ENCODE assay signal across 1 cellular context in genomic region chr10:88991900-88992237, GRCh38.
TF ChIP-seq lines count a peak whose summit lies in the region.

No MANE protein-coding gene starts in this region.

TF ChIP-seq in GM12878, 131 proteins besides CTCF, POLR2A, EP300 and RAD21:
- TF ChIP-seq EGR1 (IDR thresholded peaks at IDR 0.05; ENCODE audit: borderline replicate concordance in 1 of 2, low read depth in 2 of 2, low read length in 2 of 2) (no peak), BRCA1 (IDR thresholded peaks at IDR 0.05; ENCODE audit: low read depth, low read length) (peak; percentile 63; the same call in 1 of the 2 replicates), CBX5 (IDR thresholded peaks at IDR 0.05; ENCODE audit: low read depth) (no peak), CHD2 (IDR thresholded peaks at IDR 0.05; ENCODE audit: borderline replicate concordance, low read depth, low read length) (peak; percentile 88; the same call in 1 of the 2 replicates), RUNX3 (IDR thresholded peaks at IDR 0.05; ENCODE audit: low read length) (peak; percentile 75), YY1 (IDR thresholded peaks at IDR 0.05; ENCODE audit: low read depth, low read length) (peak; percentile 73), RCOR1 (conservative IDR thresholded peaks at IDR 0.05; ENCODE audit: low read depth, low read length) (peak; percentile 76; the same call in 1 of the 2 replicates), EZH2 (IDR thresholded peaks at IDR 0.05; ENCODE audit: borderline replicate concordance, control insufficient read depth, low read depth, low read length) (no peak), ZNF24 (IDR thresholded peaks at IDR 0.05) (peak; percentile 78; the same call in 1 of the 2 replicates), KLF5 (IDR thresholded peaks at IDR 0.05; ENCODE audit: partially characterized antibody) (no peak), ATF2 (IDR thresholded peaks at IDR 0.05; ENCODE audit: low read length) (0 out of 2 replicates have a peak, but pooled peaks have one; percentile 11), RELB (IDR thresholded peaks at IDR 0.05; ENCODE audit: low read depth) (0 out of 2 replicates have a peak, but pooled peaks have one; percentile 11), SPI1 (IDR thresholded peaks at IDR 0.05; ENCODE audit: borderline replicate concordance, insufficient read depth, low read depth, low read length) (peak; percentile 57; the same call in 1 of the 2 replicates), IRF5 (IDR thresholded peaks at IDR 0.05; ENCODE audit: borderline replicate concordance) (no peak), WRNIP1 (IDR thresholded peaks at IDR 0.05; ENCODE audit: borderline replicate concordance, low read depth, low read length) (no peak), SMARCA5 (IDR thresholded peaks at IDR 0.05) (peak; percentile 99), ATF7 (IDR thresholded peaks at IDR 0.05; ENCODE audit: low read depth) (no peak), CHD1 (IDR thresholded peaks at IDR 0.05; ENCODE audit: low read depth, low read length) (0 out of 2 replicates have a peak, but pooled peaks have one; percentile 4), CBFB (IDR thresholded peaks at IDR 0.05; ENCODE audit: low read depth) (peak; percentile 50; the same call in 1 of the 2 replicates), CUX1 (IDR thresholded peaks at IDR 0.05; ENCODE audit: insufficient replicate concordance, low read depth, low read length) (no peak), MXI1 (IDR thresholded peaks at IDR 0.05; ENCODE audit: low read depth, low read length) (peak; percentile 58; the same call in 1 of the 2 replicates), GABPA (IDR thresholded peaks at IDR 0.05; ENCODE audit: low read depth) (no peak), MEF2B (IDR thresholded peaks at IDR 0.05; ENCODE audit: partially characterized antibody, poor library complexity, severe bottlenecking) (no peak), ZNF217 (IDR thresholded peaks at IDR 0.05) (peak; percentile 88), PML (IDR thresholded peaks at IDR 0.05; ENCODE audit: low read length) (no peak), POLR2AphosphoS5 (IDR thresholded peaks at IDR 0.05; ENCODE audit: low read length) (peak; percentile 63; the same call in 1 of the 2 replicates)
